Comparison of ENCODE assay signal across 9 cellular contexts in genomic region chr11:826836-827145, GRCh38. TPM values are rescaled to one million over a fixed set of nuclear protein-coding genes. Genes with fewer than 3 reads are reported as not detected.
DNase-seq lines count a peak whose midpoint lies in the region; ATAC-seq and TF ChIP-seq lines count a peak whose summit lies in the region.
"Had no signal": no experiment of that assay in that cellular context is flagged by ENCODE, and none has a peak within 500 bp of the region (broad histone marks: within the 10 kb centered on the region; RNA-seq: fewer than 3 reads in every experiment).

No MANE protein-coding gene starts in this region.

- H3K36me3 ChIP-seq in iPS-20b (ENCODE audit: insufficient read depth, low read depth, low read length) (peaks cover 8% of the 10 kb centered on the region), subcutaneous abdominal adipose tissue (ENCODE audit: control insufficient read depth in 5 of 5, insufficient read depth in 5 of 5, low read length in 5 of 5) (peaks cover 0 to 37% (median 29%) of the 10 kb centered on the region in 5 donors)

- no peak overlapping the region for H3K9ac ChIP-seq in iPS-20b (ENCODE audit: low read depth, low read length)
- H3K9ac ChIP-seq in subcutaneous abdominal adipose tissue (ENCODE audit: low read length in 5 of 5) = peak overlapping the region in 3 of 5 donors; percentile 7 to 45 (median 35)

- intact Hi-C loops in activated CD4-positive, alpha-beta T cell treated with anti-CD3 and anti-CD28 coated beads for 36 hours (cut with DNase I, micrococcal nuclease) = no loop called here
- intact Hi-C loops in activated B cell treated with CpG ODN at 0.5 μM for 24 hours (cut with micrococcal nuclease) = no loop called here

- H3K27ac Mint-ChIP-seq in activated CD4-positive, alpha-beta T cell treated with anti-CD3 and anti-CD28 coated beads for 36 hours = no peak overlapping the region
- no peak overlapping the region for H3K27ac Mint-ChIP-seq in activated B cell treated with CpG ODN at 0.5 μM for 24 hours

- H3K4me3 ChIP-seq in iPS-20b (ENCODE audit: low read length) (peak overlapping the region; percentile 64; the same call in 1 of the 2 replicates), subcutaneous abdominal adipose tissue (ENCODE audit: low read depth in 1 of 5, low read length in 5 of 5) (peak overlapping the region in 2 of 5 donors; percentile 55 to 59)

- H3K4me3 Mint-ChIP-seq in activated CD4-positive, alpha-beta T cell treated with anti-CD3 and anti-CD28 coated beads for 36 hours = peak overlapping the region; percentile 55
- H3K4me3 Mint-ChIP-seq in activated B cell treated with CpG ODN at 0.5 μM for 24 hours = peak overlapping the region; percentile 68

- H3K4me1 ChIP-seq in iPS-20b (ENCODE audit: insufficient read depth, low read length) (peaks cover 17% of the 10 kb centered on the region), subcutaneous abdominal adipose tissue (ENCODE audit: control insufficient read depth in 5 of 5, insufficient read depth in 5 of 5, low read length in 5 of 5) (peaks cover 4 to 96% (median 82%) of the 10 kb centered on the region in 5 donors)

- DNase-seq in activated CD4-positive, alpha-beta T cell treated with anti-CD3 and anti-CD28 coated beads for 36 hours = no peak
- no peak for DNase-seq in activated CD4-positive, alpha-beta T cell treated with anti-CD3 and anti-CD28 coated beads, Interleukin-2, amount 50 U/mL, for 4 hours
- no peak for DNase-seq in activated B cell treated with CpG ODN at 0.5 μM for 24 hours
- DNase-seq in Ammon's horn (ENCODE audit: low spot score) = no peak
- DNase-seq: activated CD4-positive, CD25-positive, alpha-beta regulatory T cell treated with anti-CD3 and anti-CD28 coated beads, Interleukin-2, amount 50 U/mL, for 72 hours had no signal

- no peaks in the 10 kb centered on the region for H3K9me3 Mint-ChIP-seq in activated CD4-positive, alpha-beta T cell treated with anti-CD3 and anti-CD28 coated beads for 36 hours (ENCODE audit: low read depth)
- H3K9me3 Mint-ChIP-seq in activated B cell treated with CpG ODN at 0.5 μM for 24 hours = no peaks in the 10 kb centered on the region

- ATAC-seq in activated CD4-positive, alpha-beta T cell treated with anti-CD3 and anti-CD28 coated beads for 36 hours = peak; percentile 4
- ATAC-seq in activated B cell treated with CpG ODN at 0.5 μM for 24 hours (ENCODE audit: low read depth) = no peak
- no peak for ATAC-seq in HG02870 (IDR thresholded peaks at IDR 0.05; ENCODE audit: unreplicated experiment)
- no peak for ATAC-seq in HG02852 (IDR thresholded peaks at IDR 0.05; ENCODE audit: unreplicated experiment)

- H3K27ac ChIP-seq in iPS-20b (ENCODE audit: low read length) = no peak overlapping the region
- H3K27ac ChIP-seq in subcutaneous abdominal adipose tissue (ENCODE audit: low read depth, low read length) = peak overlapping the region; percentile 67

- POLR2A ChIA-PET in activated CD4-positive, alpha-beta T cell treated with anti-CD3 and anti-CD28 coated beads for 36 hours (lab: Charles Lee) = no interaction called here
- POLR2A ChIA-PET in activated B cell treated with CpG ODN at 0.5 μM for 24 hours (lab: Charles Lee) = interaction anchor here (1.0 to 2.7 kb wide), 2 partner anchors 16 to 17 kb away, joined by 4 to 6 read pairs; partner anchors contain the start of genes POLR2L, RPLP2 and TSPAN4

- peaks cover 33% of the 10 kb centered on the region for H3K27me3 Mint-ChIP-seq in activated CD4-positive, alpha-beta T cell treated with anti-CD3 and anti-CD28 coated beads for 36 hours
- H3K27me3 Mint-ChIP-seq in activated B cell treated with CpG ODN at 0.5 μM for 24 hours = peaks cover 3% of the 10 kb centered on the region

- H3K9me3 ChIP-seq in iPS-20b (ENCODE audit: insufficient read depth, low read depth, low read length) = no peaks in the 10 kb centered on the region
- no peaks in the 10 kb centered on the region for H3K9me3 ChIP-seq in subcutaneous abdominal adipose tissue (ENCODE audit: control insufficient read depth in 5 of 5, low read length in 5 of 5)

- H3K27me3 ChIP-seq in iPS-20b (ENCODE audit: insufficient read depth, low read length) = peaks cover 65% of the 10 kb centered on the region
- H3K27me3 ChIP-seq in subcutaneous abdominal adipose tissue (ENCODE audit: control insufficient read depth in 5 of 5, insufficient read depth in 4 of 5, low read length in 5 of 5) = no peaks in the 10 kb centered on the region

- no peak for TF ChIP-seq CTCF in activated B cell treated with CpG ODN at 0.5 μM for 24 hours (IDR thresholded peaks at IDR 0.05)

- H3K36me3 Mint-ChIP-seq in activated CD4-positive, alpha-beta T cell treated with anti-CD3 and anti-CD28 coated beads for 36 hours (ENCODE audit: low read depth) = peaks cover 10% of the 10 kb centered on the region
- peaks cover 22% of the 10 kb centered on the region for H3K36me3 Mint-ChIP-seq in activated B cell treated with CpG ODN at 0.5 μM for 24 hours (ENCODE audit: low read depth)

- CTCF ChIA-PET in activated CD4-positive, alpha-beta T cell treated with anti-CD3 and anti-CD28 coated beads for 36 hours (lab: Charles Lee) = no interaction called here
- CTCF ChIA-PET in activated B cell treated with CpG ODN at 0.5 μM for 24 hours (lab: Charles Lee) = no interaction called here

- H3K4me1 Mint-ChIP-seq in activated CD4-positive, alpha-beta T cell treated with anti-CD3 and anti-CD28 coated beads for 36 hours = peaks cover 28% of the 10 kb centered on the region
- H3K4me1 Mint-ChIP-seq in activated B cell treated with CpG ODN at 0.5 μM for 24 hours = peaks cover 42% of the 10 kb centered on the region

RNA-seq across cellular contexts. Expression of gene CRACR2B, which starts 0.9 kb away (rescaled TPM):
- under 1 TPM; 0.33 to 0.50 TPM for total RNA-seq in activated CD4-positive, alpha-beta T cell treated with anti-CD3 and anti-CD28 coated beads for 36 hours
- total RNA-seq in activated B cell treated with CpG ODN at 0.5 μM for 24 hours = 4.1 and 4.5 TPM in 2 replicates

RNA-seq across cellular contexts. Expression of gene CD151, which starts 6.0 kb away (rescaled TPM):
- total RNA-seq in activated CD4-positive, alpha-beta T cell treated with anti-CD3 and anti-CD28 coated beads for 36 hours = 10 to 100 TPM; 36.8 to 38.6 TPM
- 14.4 and 14.5 TPM in 2 replicates for total RNA-seq in activated B cell treated with CpG ODN at 0.5 μM for 24 hours

RNA-seq across cellular contexts. Expression of gene PNPLA2, which starts 8.1 kb away (rescaled TPM):
- total RNA-seq in activated CD4-positive, alpha-beta T cell treated with anti-CD3 and anti-CD28 coated beads for 36 hours = 10 to 100 TPM; 24.7 to 26.2 TPM
- 52.9 and 53.2 TPM in 2 replicates for total RNA-seq in activated B cell treated with CpG ODN at 0.5 μM for 24 hours

RNA-seq across cellular contexts. Expression of gene POLR2L, which starts 15.5 kb away (rescaled TPM):
- 10 to 100 TPM; 74.6 to 79.4 TPM for total RNA-seq in activated CD4-positive, alpha-beta T cell treated with anti-CD3 and anti-CD28 coated beads for 36 hours
- 83.9 and 90.2 TPM in 2 replicates for total RNA-seq in activated B cell treated with CpG ODN at 0.5 μM for 24 hours

RNA-seq across cellular contexts. Expression of gene TSPAN4, which starts 15.9 kb away (rescaled TPM):
- total RNA-seq in activated CD4-positive, alpha-beta T cell treated with anti-CD3 and anti-CD28 coated beads for 36 hours = 1 to 10 TPM; 5.2 to 6.0 TPM
- 2.2 and 2.3 TPM in 2 replicates for total RNA-seq in activated B cell treated with CpG ODN at 0.5 μM for 24 hours
